ENCODE assay signal across 8 cellular contexts in genomic region chr6:166957087-166957804, GRCh38. TPM values are rescaled to one million over a fixed set of nuclear protein-coding genes. Genes with fewer than 3 reads are reported as not detected.
DNase-seq lines count a peak whose midpoint lies in the region; ATAC-seq and TF ChIP-seq lines count a peak whose summit lies in the region.

No MANE protein-coding gene starts in this region.

- no peaks in the 10 kb centered on the region for H4K20me1 ChIP-seq in DOHH2 (ENCODE audit: control insufficient read depth, insufficient read depth, low read depth, low read length)

- no peaks in the 10 kb centered on the region for H3K9me3 ChIP-seq in DOHH2 (ENCODE audit: control insufficient read depth, insufficient read depth, low read length)

- H3F3A ChIP-seq in DOHH2 (ENCODE audit: control insufficient read depth, insufficient read depth), result peaks cover 34% of the 10 kb centered on the region

- CTCF ChIA-PET in T-cell (lab: Charles Lee), result interaction anchor here (0.9 to 1.6 kb wide), 6 partner anchors 10 to 41 kb away, joined by 3 to 10 read pairs (median 4); partner anchors contain the start of gene CEP43 (in 1 of the 2)

- peak overlapping the region; percentile 99 for H3K27ac Mint-ChIP-seq in T-cell
- peak overlapping the region; percentile 90 for H3K27ac Mint-ChIP-seq in stimulated activated effector memory CD8-positive, alpha-beta T cell treated with anti-CD3 and anti-CD28 coated beads, Interleukin-12 subunit alpha, Interleukin-12 subunit beta, amount 100 ng/mL, for 72 hours

- H3K4me3 ChIP-seq in DOHH2 (ENCODE audit: low read length), result peak overlapping the region; percentile 75

- no peaks in the 10 kb centered on the region for H3K27me3 Mint-ChIP-seq in T-cell

- H3K79me2 ChIP-seq in DOHH2 (ENCODE audit: control insufficient read depth, low read length), result peaks cover 40% of the 10 kb centered on the region

- H3K9me2 ChIP-seq in DOHH2 (replicated peaks; ENCODE audit: control insufficient read depth, low read length), result no peaks in the 10 kb centered on the region

- H3K36me3 ChIP-seq in DOHH2 (ENCODE audit: control insufficient read depth, low read length), result peaks cover 13% of the 10 kb centered on the region

- POLR2A ChIA-PET in T-cell (lab: Charles Lee), result interaction anchor here in 1 of 2 donors (0.5 to 1.0 kb wide), 6 partner anchors 9 to 50 kb away, joined by 3 to 7 read pairs (median 4); no protein-coding TSS in a partner anchor

- H3K27me3 ChIP-seq in DOHH2 (ENCODE audit: control insufficient read depth, low read length), result no peaks in the 10 kb centered on the region

- H3K27ac ChIP-seq in DOHH2 (ENCODE audit: low read depth, low read length) (peak overlapping the region; percentile 95), caudate nucleus (ENCODE audit: low read depth, low read length) (peak overlapping the region; percentile 77)

- peaks cover 77% of the 10 kb centered on the region for H3K4me1 ChIP-seq in DOHH2 (ENCODE audit: control insufficient read depth, low read length)

- ATAC-seq in GM19467 (IDR thresholded peaks at IDR 0.05; ENCODE audit: unreplicated experiment) (peak; percentile 28), HG03521 (IDR thresholded peaks at IDR 0.05; ENCODE audit: unreplicated experiment) (peak; percentile 29), T-cell (replicated peaks in 1 of 4) (peak; percentile 9 to 38 (median 16))
- ATAC-seq in stimulated activated effector memory CD8-positive, alpha-beta T cell treated with anti-CD3 and anti-CD28 coated beads, Interleukin-12 subunit alpha, Interleukin-12 subunit beta, amount 100 ng/mL, for 72 hours, result peak; percentile 44

- no peaks in the 10 kb centered on the region for H3K9me3 Mint-ChIP-seq in T-cell
- no peaks in the 10 kb centered on the region for H3K9me3 Mint-ChIP-seq in stimulated activated effector memory CD8-positive, alpha-beta T cell treated with anti-CD3 and anti-CD28 coated beads, Interleukin-12 subunit alpha, Interleukin-12 subunit beta, amount 100 ng/mL, for 72 hours

- no peak for TF ChIP-seq CTCF in DOHH2 (IDR thresholded peaks at IDR 0.05; ENCODE audit: low read depth, low read length, poor library complexity, severe bottlenecking)

- H3K4me3 Mint-ChIP-seq in T-cell, result peak overlapping the region; percentile 92
- H3K4me3 Mint-ChIP-seq in stimulated activated effector memory CD8-positive, alpha-beta T cell treated with anti-CD3 and anti-CD28 coated beads, Interleukin-12 subunit alpha, Interleukin-12 subunit beta, amount 100 ng/mL, for 72 hours, result peak overlapping the region; percentile 93

- peaks cover 10% of the 10 kb centered on the region for H3K36me3 Mint-ChIP-seq in T-cell
- peaks cover 10% of the 10 kb centered on the region for H3K36me3 Mint-ChIP-seq in stimulated activated effector memory CD8-positive, alpha-beta T cell treated with anti-CD3 and anti-CD28 coated beads, Interleukin-12 subunit alpha, Interleukin-12 subunit beta, amount 100 ng/mL, for 72 hours

- peak overlapping the region; percentile 88 for H3K4me2 ChIP-seq in DOHH2 (ENCODE audit: low read length)

- DNase-seq in T-cell, result peak in 30 of 34 experiments; percentile 15 to 61 (median 35)
- DNase-seq in caudate nucleus (lab: John Stamatoyannopoulos, UW), result peak in 12 of 61 donors; percentile 25 to 73 (median 38)
- peak; percentile 63 for DNase-seq in left kidney (ENCODE audit: low read depth, low spot score)
- peak; percentile 43 to 81 for DNase-seq in stimulated activated effector memory CD8-positive, alpha-beta T cell treated with anti-CD3 and anti-CD28 coated beads, Interleukin-12 subunit alpha, Interleukin-12 subunit beta, amount 100 ng/mL, for 72 hours (ENCODE audit: low spot score in 2 of 2)
- no peak for DNase-seq in NCI-H2107 (lab: John Stamatoyannopoulos, UW)

- peaks cover 62 to 71% (median 70%) of the 10 kb centered on the region in 3 donors for H3K4me1 Mint-ChIP-seq in T-cell
- H3K4me1 Mint-ChIP-seq in stimulated activated effector memory CD8-positive, alpha-beta T cell treated with anti-CD3 and anti-CD28 coated beads, Interleukin-12 subunit alpha, Interleukin-12 subunit beta, amount 100 ng/mL, for 72 hours, result peaks cover 66% of the 10 kb centered on the region

RNA-seq across cellular contexts. Expression of gene RNASET2, which starts 0.9 kb away (rescaled TPM):
- total RNA-seq in T-cell, result 100 to 1,000 TPM; 121 to 275 (median 252) TPM

RNA-seq across cellular contexts. Expression of gene CEP43, which starts 42.0 kb away (rescaled TPM):
- total RNA-seq in T-cell, result 10 to 100 TPM; 12.3 to 15.9 (median 14.8) TPM
